Comparison of ENCODE assay signal across 1 cellular context in the genomic region with DNA sequence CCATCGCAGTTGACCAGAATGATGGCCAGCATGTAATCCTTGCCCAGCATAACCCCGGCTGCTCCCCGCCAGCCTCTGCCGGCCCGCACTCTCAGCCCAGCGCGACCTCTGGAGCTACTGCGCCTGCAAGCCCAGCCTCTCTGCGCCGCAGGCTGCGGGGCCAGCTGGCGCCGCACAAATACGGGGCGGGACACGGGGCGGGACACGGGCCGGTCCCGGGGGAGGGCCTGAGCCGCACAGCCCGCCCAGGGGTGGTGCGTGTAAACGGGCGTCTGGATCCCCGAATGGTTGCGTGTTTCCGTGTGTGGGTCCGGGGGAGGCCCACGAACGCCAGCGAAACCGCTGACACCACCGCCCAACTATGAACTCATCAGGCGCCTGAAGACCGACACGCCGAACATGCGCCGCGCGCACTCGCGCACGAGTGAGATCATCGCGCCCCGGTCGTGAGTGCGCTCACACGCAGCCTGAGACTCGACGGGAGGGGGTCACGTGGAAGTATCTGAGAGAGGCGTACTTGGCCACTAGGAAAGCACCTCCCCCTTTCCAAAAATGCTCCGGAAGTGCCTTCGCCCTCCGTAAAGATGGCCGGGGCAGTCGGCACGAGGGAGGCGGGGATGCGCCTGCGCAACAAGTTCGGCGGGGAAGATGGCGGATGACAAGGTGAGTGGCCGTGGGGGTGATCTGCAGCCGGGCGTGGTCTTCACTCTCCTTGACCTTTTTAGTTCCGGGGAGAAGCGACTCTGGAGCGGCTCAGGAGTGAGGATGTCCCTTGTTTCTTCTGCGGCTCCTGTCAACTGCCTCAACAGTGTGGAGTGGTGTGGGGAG.
TF ChIP-seq lines count a peak whose summit lies in the region.

A gene with protein sequence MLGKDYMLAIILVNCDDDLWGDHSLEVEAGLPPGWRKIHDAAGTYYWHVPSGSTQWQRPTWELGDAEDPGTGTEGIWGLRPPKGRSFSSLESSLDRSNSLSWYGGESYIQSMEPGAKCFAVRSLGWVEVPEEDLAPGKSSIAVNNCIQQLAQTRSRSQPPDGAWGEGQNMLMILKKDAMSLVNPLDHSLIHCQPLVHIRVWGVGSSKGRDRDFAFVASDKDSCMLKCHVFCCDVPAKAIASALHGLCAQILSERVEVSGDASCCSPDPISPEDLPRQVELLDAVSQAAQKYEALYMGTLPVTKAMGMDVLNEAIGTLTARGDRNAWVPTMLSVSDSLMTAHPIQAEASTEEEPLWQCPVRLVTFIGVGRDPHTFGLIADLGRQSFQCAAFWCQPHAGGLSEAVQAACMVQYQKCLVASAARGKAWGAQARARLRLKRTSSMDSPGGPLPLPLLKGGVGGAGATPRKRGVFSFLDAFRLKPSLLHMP (minus strand): TSS at position 403 of the 828 bp plus-strand sequence. CDS start 353 bp downstream, at position 50.
A gene with protein sequence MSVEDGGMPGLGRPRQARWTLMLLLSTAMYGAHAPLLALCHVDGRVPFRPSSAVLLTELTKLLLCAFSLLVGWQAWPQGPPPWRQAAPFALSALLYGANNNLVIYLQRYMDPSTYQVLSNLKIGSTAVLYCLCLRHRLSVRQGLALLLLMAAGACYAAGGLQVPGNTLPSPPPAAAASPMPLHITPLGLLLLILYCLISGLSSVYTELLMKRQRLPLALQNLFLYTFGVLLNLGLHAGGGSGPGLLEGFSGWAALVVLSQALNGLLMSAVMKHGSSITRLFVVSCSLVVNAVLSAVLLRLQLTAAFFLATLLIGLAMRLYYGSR (plus strand): TSS at position 633 of the 828 bp plus-strand sequence. CDS start 2,342 bp downstream, outside the sequence.

TF ChIP-seq in SK-N-SH, 30 proteins besides CTCF, POLR2A, EP300 and RAD21 (continued from another document):
- TF ChIP-seq, protein P1, sequence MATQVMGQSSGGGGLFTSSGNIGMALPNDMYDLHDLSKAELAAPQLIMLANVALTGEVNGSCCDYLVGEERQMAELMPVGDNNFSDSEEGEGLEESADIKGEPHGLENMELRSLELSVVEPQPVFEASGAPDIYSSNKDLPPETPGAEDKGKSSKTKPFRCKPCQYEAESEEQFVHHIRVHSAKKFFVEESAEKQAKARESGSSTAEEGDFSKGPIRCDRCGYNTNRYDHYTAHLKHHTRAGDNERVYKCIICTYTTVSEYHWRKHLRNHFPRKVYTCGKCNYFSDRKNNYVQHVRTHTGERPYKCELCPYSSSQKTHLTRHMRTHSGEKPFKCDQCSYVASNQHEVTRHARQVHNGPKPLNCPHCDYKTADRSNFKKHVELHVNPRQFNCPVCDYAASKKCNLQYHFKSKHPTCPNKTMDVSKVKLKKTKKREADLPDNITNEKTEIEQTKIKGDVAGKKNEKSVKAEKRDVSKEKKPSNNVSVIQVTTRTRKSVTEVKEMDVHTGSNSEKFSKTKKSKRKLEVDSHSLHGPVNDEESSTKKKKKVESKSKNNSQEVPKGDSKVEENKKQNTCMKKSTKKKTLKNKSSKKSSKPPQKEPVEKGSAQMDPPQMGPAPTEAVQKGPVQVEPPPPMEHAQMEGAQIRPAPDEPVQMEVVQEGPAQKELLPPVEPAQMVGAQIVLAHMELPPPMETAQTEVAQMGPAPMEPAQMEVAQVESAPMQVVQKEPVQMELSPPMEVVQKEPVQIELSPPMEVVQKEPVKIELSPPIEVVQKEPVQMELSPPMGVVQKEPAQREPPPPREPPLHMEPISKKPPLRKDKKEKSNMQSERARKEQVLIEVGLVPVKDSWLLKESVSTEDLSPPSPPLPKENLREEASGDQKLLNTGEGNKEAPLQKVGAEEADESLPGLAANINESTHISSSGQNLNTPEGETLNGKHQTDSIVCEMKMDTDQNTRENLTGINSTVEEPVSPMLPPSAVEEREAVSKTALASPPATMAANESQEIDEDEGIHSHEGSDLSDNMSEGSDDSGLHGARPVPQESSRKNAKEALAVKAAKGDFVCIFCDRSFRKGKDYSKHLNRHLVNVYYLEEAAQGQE (IDR thresholded peaks at IDR 0.05; ENCODE audit: low read depth, low read length), result no peak
- peak; percentile 77 for TF ChIP-seq CHD2 (IDR thresholded peaks at IDR 0.05; ENCODE audit: low read length, partially characterized antibody)
- TF ChIP-seq, protein P2, sequence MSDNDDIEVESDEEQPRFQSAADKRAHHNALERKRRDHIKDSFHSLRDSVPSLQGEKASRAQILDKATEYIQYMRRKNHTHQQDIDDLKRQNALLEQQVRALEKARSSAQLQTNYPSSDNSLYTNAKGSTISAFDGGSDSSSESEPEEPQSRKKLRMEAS (IDR thresholded peaks at IDR 0.05; ENCODE audit: low read depth), result peak; percentile 97
- TF ChIP-seq, protein P3, sequence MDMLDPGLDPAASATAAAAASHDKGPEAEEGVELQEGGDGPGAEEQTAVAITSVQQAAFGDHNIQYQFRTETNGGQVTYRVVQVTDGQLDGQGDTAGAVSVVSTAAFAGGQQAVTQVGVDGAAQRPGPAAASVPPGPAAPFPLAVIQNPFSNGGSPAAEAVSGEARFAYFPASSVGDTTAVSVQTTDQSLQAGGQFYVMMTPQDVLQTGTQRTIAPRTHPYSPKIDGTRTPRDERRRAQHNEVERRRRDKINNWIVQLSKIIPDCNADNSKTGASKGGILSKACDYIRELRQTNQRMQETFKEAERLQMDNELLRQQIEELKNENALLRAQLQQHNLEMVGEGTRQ (IDR thresholded peaks at IDR 0.05; ENCODE audit: borderline replicate concordance, low read depth, low read length), result peak; percentile 71
